ENCODE assay signal across 20 cellular contexts in the genomic region with DNA sequence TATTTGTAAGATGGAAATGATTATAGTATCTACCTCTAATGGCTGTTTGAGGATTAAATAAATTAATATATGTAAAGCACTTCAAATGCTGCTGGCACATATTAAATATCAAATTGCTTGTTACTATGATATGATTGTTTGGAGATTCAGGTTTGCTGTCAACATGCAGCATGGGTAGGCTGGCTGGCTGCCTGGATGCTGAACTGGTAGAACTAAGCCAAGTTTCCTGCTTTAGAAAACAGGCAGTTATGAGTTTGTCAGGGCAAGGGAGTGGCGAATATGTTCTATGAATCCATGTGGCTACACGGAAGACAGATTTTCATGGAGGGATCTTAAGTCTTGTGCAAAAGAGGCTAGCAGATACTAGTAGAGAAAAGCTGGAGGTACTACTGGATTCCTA.
"Had no signal": no experiment of that assay in that cellular context is flagged by ENCODE, and none has a peak within 500 bp of the region (broad histone marks: within the 10 kb centered on the region; RNA-seq: fewer than 3 reads in every experiment).

No MANE protein-coding gene starts in this region.

- H3K4me3 Mint-ChIP-seq: activated T-cell treated with anti-CD3 and anti-CD28 coated beads, Interleukin-2, amount 50 U/mL, for 72 hours; nephron had no signal

- DNase-seq: activated CD4-positive, alpha-beta T cell treated with anti-CD3 and anti-CD28 coated beads for 1 hour; activated CD8-positive, alpha-beta memory T cell treated with anti-CD3 and anti-CD28 coated beads for 24 hours; activated CD8-positive, alpha-beta memory T cell treated with anti-CD3 and anti-CD28 coated beads, Interleukin-2, amount 50 U/mL, for 48 hours; activated effector memory CD4-positive, alpha-beta T cell treated with anti-CD3 and anti-CD28 coated beads, Interleukin-2, amount 50 U/mL, for 16 hours; activated naive CD4-positive, alpha-beta T cell treated with anti-CD3 and anti-CD28 coated beads, Interleukin-2, amount 50 U/mL, for 16 hours; activated T-cell treated with anti-CD3 and anti-CD28 coated beads, Interleukin-2, amount 50 U/mL, for 72 hours; aorta; cerebellar nuclear complex; cortex of kidney; erythroblast; spleen; stimulated activated naive CD4-positive, alpha-beta T cell treated with Interleukin-2 at 50 U/mL for 16 hours; WERI-Rb-1 had no signal

- H3K9me3 ChIP-seq: vagina had no signal

- ATAC-seq: activated T-cell treated with anti-CD3 and anti-CD28 coated beads, Interleukin-2, amount 50 U/mL, for 72 hours; gastroesophageal sphincter; heart left ventricle had no signal

- H3K27ac Mint-ChIP-seq: activated T-cell treated with anti-CD3 and anti-CD28 coated beads, Interleukin-2, amount 50 U/mL, for 72 hours; nephron had no signal

- H3K27me3 ChIP-seq: breast epithelium, gastroesophageal sphincter, heart left ventricle, spleen, tibial nerve, vagina had no signal

- H3K4me1 Mint-ChIP-seq: nephron had no signal

- H3K4me1 ChIP-seq: breast epithelium, gastroesophageal sphincter, heart left ventricle, parathyroid adenoma, spleen, tibial nerve, vagina had no signal

- H3K27ac ChIP-seq: breast epithelium, gastroesophageal sphincter, heart left ventricle, parathyroid adenoma, spleen, tibial nerve, vagina, WERI-Rb-1 had no signal

- H3K36me3 ChIP-seq: breast epithelium, gastroesophageal sphincter, heart left ventricle, spleen, tibial nerve, vagina, WERI-Rb-1 had no signal

- H3K4me3 ChIP-seq: breast epithelium, gastroesophageal sphincter, heart left ventricle, spleen, tibial nerve, vagina had no signal
